1 cellular context compared by ENCODE assay signal in the genomic region with DNA sequence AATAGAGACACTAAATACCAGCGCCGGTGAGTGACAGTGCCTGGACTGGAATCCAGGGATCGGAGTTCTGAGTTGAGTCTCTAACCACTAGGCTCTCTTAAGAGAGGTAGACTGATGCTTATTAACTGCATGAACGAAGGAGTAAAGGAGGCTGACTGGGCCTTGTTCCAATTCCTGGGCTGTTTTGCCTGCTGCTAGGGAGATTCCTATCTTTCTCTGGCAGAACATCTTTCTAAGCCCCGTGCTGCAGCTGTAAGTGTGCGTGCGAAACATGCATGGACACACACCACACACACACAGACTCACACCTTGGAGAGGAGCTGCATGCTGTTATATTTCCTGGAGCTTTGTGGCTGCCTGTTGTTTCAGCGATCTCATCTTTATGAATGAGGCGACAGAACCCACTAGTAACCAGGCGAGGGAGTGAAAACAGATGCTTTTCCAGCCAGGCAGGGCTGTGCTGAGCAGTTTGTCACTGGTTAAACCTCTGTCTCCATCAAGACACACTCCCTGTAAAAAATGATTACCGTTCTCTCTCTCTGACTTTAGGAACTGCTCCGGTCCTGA.
A peak's percentile ranks its signal among the peaks of the same experiment; 100 is the strongest.
TF ChIP-seq lines count a peak whose summit lies in the region.

No MANE protein-coding gene starts in this region.

TF ChIP-seq in K562, 482 proteins besides CTCF, POLR2A, EP300 and RAD21 (continued from another document and continues in another):
- TF ChIP-seq LEF1 (IDR thresholded peaks at IDR 0.05) (0 out of 2 replicates have a peak, but pooled peaks have one; percentile 16), SP2 (IDR thresholded peaks at IDR 0.05; ENCODE audit: extremely low read depth, low read depth, low read length, poor library complexity, severe bottlenecking) (no peak), STAT5B (CRISPR knock-in tag; IDR thresholded peaks at IDR 0.05) (no peak), ESRRA (IDR thresholded peaks at IDR 0.05; ENCODE audit: borderline replicate concordance, low read depth) (no peak), ZNF584 (CRISPR knock-in tag; IDR thresholded peaks at IDR 0.05; ENCODE audit: low read depth) (peak; percentile 24; the same call in 1 of the 2 replicates), BHLHE40 (IDR thresholded peaks at IDR 0.05; ENCODE audit: low read length) (peak; percentile 81), PML (IDR thresholded peaks at IDR 0.05; ENCODE audit: low read length) (no peak), SMAD1 (IDR thresholded peaks at IDR 0.05; ENCODE audit: low read depth, low read length, partially characterized antibody) (no peak), NFRKB (IDR thresholded peaks at IDR 0.05; ENCODE audit: low read depth) (peak; percentile 1; the same call in 1 of the 2 replicates), ZNF224 (CRISPR knock-in tag; IDR thresholded peaks at IDR 0.05) (no peak), NR3C1 (CRISPR knock-in tag; IDR thresholded peaks at IDR 0.05) (no peak), ZNF79 (CRISPR knock-in tag; IDR thresholded peaks at IDR 0.05; ENCODE audit: low read depth) (no peak), ZEB2 (IDR thresholded peaks at IDR 0.05) (no peak), GABPA (tag; conservative IDR thresholded peaks at IDR 0.05; ENCODE audit: low read depth) (no peak), RBM39 (optimal IDR thresholded peaks at IDR 0.05; ENCODE audit: low read depth, low read length) (no peak), MAFG (tag; conservative IDR thresholded peaks at IDR 0.05) (no peak), SNRNP70 (optimal IDR thresholded peaks at IDR 0.05; ENCODE audit: low read depth, low read length) (no peak), RBFOX2 (IDR thresholded peaks at IDR 0.05; ENCODE audit: low read depth, low read length) (no peak), RCOR1 (IDR thresholded peaks at IDR 0.05; ENCODE audit: borderline replicate concordance in 1 of 2, low read depth in 2 of 2, low read length in 2 of 2) (peak in 1 of 2 experiments; percentile 49; a peak in 1 of 4 replicates), NFE2 (IDR thresholded peaks at IDR 0.05; ENCODE audit: low read depth) (no peak), HIVEP1 (CRISPR knock-in tag; IDR thresholded peaks at IDR 0.05) (peak; percentile 75; the same call in 1 of the 2 replicates), FOXK2 (conservative IDR thresholded peaks at IDR 0.05 in 1 of 2, IDR thresholded peaks at IDR 0.05 in 1 of 2; ENCODE audit: low read depth in 2 of 2) (peak; percentile 23 to 38; a peak in 1 of 4 replicates), ZBTB7A (IDR thresholded peaks at IDR 0.05; ENCODE audit: borderline replicate concordance, control insufficient read depth, low read depth, low read length) (no peak), CXXC5 (CRISPR knock-in tag; IDR thresholded peaks at IDR 0.05) (peak; percentile 34), E2F3 (CRISPR knock-in tag; IDR thresholded peaks at IDR 0.05) (no peak), SMAD4 (CRISPR knock-in tag; conservative IDR thresholded peaks at IDR 0.05) (peak; percentile 65; the same call in 1 of the 2 replicates), CTBP1 (IDR thresholded peaks at IDR 0.05; ENCODE audit: borderline replicate concordance) (peak; percentile 44), RFX1 (IDR thresholded peaks at IDR 0.05) (peak; percentile 32), CEBPG (CRISPR knock-in tag; IDR thresholded peaks at IDR 0.05) (no peak), CEBPG (tag; conservative IDR thresholded peaks at IDR 0.05 in 1 of 2, IDR thresholded peaks at IDR 0.05 in 1 of 2) (no peak), MTA3 (IDR thresholded peaks at IDR 0.05; ENCODE audit: borderline replicate concordance) (no peak), HNRNPK (IDR thresholded peaks at IDR 0.05; ENCODE audit: low read depth, low read length, poor library complexity, severe bottlenecking) (no peak), FOXA3 (CRISPR knock-in tag; conservative IDR thresholded peaks at IDR 0.05 in 1 of 2, IDR thresholded peaks at IDR 0.05 in 1 of 2) (no peak)
- TF ChIP-seq, protein P1, sequence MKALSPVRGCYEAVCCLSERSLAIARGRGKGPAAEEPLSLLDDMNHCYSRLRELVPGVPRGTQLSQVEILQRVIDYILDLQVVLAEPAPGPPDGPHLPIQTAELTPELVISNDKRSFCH (CRISPR knock-in tag; IDR thresholded peaks at IDR 0.05) = no peak
- TF ChIP-seq, protein P1 (tag; IDR thresholded peaks at IDR 0.05) = peak; percentile 83
- TF ChIP-seq, protein P2, sequence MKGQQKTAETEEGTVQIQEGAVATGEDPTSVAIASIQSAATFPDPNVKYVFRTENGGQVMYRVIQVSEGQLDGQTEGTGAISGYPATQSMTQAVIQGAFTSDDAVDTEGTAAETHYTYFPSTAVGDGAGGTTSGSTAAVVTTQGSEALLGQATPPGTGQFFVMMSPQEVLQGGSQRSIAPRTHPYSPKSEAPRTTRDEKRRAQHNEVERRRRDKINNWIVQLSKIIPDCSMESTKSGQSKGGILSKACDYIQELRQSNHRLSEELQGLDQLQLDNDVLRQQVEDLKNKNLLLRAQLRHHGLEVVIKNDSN (CRISPR knock-in tag; IDR thresholded peaks at IDR 0.05) = 0 out of 2 replicates have a peak, but pooled peaks have one; percentile 7
- TF ChIP-seq, protein P3, sequence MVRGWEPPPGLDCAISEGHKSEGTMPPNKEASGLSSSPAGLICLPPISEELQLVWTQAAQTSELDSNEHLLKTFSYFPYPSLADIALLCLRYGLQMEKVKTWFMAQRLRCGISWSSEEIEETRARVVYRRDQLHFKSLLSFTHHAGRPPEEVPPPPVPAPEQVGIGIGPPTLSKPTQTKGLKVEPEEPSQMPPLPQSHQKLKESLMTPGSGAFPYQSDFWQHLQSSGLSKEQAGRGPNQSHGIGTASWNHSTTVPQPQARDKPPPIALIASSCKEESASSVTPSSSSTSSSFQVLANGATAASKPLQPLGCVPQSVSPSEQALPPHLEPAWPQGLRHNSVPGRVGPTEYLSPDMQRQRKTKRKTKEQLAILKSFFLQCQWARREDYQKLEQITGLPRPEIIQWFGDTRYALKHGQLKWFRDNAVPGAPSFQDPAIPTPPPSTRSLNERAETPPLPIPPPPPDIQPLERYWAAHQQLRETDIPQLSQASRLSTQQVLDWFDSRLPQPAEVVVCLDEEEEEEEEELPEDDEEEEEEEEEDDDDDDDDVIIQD (CRISPR knock-in tag; IDR thresholded peaks at IDR 0.05) = no peak
- TF ChIP-seq, protein P4, sequence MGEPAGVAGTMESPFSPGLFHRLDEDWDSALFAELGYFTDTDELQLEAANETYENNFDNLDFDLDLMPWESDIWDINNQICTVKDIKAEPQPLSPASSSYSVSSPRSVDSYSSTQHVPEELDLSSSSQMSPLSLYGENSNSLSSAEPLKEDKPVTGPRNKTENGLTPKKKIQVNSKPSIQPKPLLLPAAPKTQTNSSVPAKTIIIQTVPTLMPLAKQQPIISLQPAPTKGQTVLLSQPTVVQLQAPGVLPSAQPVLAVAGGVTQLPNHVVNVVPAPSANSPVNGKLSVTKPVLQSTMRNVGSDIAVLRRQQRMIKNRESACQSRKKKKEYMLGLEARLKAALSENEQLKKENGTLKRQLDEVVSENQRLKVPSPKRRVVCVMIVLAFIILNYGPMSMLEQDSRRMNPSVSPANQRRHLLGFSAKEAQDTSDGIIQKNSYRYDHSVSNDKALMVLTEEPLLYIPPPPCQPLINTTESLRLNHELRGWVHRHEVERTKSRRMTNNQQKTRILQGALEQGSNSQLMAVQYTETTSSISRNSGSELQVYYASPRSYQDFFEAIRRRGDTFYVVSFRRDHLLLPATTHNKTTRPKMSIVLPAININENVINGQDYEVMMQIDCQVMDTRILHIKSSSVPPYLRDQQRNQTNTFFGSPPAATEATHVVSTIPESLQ (CRISPR knock-in tag; IDR thresholded peaks at IDR 0.05) = no peak
- TF ChIP-seq, protein P5, sequence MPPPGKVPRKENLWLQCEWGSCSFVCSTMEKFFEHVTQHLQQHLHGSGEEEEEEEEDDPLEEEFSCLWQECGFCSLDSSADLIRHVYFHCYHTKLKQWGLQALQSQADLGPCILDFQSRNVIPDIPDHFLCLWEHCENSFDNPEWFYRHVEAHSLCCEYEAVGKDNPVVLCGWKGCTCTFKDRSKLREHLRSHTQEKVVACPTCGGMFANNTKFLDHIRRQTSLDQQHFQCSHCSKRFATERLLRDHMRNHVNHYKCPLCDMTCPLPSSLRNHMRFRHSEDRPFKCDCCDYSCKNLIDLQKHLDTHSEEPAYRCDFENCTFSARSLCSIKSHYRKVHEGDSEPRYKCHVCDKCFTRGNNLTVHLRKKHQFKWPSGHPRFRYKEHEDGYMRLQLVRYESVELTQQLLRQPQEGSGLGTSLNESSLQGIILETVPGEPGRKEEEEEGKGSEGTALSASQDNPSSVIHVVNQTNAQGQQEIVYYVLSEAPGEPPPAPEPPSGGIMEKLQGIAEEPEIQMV (tag; conservative IDR thresholded peaks at IDR 0.05; ENCODE audit: low read depth) = no peak
- TF ChIP-seq, protein P6, sequence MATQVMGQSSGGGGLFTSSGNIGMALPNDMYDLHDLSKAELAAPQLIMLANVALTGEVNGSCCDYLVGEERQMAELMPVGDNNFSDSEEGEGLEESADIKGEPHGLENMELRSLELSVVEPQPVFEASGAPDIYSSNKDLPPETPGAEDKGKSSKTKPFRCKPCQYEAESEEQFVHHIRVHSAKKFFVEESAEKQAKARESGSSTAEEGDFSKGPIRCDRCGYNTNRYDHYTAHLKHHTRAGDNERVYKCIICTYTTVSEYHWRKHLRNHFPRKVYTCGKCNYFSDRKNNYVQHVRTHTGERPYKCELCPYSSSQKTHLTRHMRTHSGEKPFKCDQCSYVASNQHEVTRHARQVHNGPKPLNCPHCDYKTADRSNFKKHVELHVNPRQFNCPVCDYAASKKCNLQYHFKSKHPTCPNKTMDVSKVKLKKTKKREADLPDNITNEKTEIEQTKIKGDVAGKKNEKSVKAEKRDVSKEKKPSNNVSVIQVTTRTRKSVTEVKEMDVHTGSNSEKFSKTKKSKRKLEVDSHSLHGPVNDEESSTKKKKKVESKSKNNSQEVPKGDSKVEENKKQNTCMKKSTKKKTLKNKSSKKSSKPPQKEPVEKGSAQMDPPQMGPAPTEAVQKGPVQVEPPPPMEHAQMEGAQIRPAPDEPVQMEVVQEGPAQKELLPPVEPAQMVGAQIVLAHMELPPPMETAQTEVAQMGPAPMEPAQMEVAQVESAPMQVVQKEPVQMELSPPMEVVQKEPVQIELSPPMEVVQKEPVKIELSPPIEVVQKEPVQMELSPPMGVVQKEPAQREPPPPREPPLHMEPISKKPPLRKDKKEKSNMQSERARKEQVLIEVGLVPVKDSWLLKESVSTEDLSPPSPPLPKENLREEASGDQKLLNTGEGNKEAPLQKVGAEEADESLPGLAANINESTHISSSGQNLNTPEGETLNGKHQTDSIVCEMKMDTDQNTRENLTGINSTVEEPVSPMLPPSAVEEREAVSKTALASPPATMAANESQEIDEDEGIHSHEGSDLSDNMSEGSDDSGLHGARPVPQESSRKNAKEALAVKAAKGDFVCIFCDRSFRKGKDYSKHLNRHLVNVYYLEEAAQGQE (CRISPR knock-in tag; IDR thresholded peaks at IDR 0.05; ENCODE audit: low read depth) = no peak; the same call in 1 of the 2 replicates
- TF ChIP-seq, protein P7, sequence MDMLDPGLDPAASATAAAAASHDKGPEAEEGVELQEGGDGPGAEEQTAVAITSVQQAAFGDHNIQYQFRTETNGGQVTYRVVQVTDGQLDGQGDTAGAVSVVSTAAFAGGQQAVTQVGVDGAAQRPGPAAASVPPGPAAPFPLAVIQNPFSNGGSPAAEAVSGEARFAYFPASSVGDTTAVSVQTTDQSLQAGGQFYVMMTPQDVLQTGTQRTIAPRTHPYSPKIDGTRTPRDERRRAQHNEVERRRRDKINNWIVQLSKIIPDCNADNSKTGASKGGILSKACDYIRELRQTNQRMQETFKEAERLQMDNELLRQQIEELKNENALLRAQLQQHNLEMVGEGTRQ (CRISPR knock-in tag; IDR thresholded peaks at IDR 0.05) = no peak
- TF ChIP-seq, protein P8, sequence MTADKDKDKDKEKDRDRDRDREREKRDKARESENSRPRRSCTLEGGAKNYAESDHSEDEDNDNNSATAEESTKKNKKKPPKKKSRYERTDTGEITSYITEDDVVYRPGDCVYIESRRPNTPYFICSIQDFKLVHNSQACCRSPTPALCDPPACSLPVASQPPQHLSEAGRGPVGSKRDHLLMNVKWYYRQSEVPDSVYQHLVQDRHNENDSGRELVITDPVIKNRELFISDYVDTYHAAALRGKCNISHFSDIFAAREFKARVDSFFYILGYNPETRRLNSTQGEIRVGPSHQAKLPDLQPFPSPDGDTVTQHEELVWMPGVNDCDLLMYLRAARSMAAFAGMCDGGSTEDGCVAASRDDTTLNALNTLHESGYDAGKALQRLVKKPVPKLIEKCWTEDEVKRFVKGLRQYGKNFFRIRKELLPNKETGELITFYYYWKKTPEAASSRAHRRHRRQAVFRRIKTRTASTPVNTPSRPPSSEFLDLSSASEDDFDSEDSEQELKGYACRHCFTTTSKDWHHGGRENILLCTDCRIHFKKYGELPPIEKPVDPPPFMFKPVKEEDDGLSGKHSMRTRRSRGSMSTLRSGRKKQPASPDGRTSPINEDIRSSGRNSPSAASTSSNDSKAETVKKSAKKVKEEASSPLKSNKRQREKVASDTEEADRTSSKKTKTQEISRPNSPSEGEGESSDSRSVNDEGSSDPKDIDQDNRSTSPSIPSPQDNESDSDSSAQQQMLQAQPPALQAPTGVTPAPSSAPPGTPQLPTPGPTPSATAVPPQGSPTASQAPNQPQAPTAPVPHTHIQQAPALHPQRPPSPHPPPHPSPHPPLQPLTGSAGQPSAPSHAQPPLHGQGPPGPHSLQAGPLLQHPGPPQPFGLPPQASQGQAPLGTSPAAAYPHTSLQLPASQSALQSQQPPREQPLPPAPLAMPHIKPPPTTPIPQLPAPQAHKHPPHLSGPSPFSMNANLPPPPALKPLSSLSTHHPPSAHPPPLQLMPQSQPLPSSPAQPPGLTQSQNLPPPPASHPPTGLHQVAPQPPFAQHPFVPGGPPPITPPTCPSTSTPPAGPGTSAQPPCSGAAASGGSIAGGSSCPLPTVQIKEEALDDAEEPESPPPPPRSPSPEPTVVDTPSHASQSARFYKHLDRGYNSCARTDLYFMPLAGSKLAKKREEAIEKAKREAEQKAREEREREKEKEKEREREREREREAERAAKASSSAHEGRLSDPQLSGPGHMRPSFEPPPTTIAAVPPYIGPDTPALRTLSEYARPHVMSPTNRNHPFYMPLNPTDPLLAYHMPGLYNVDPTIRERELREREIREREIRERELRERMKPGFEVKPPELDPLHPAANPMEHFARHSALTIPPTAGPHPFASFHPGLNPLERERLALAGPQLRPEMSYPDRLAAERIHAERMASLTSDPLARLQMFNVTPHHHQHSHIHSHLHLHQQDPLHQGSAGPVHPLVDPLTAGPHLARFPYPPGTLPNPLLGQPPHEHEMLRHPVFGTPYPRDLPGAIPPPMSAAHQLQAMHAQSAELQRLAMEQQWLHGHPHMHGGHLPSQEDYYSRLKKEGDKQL (CRISPR knock-in tag; IDR thresholded peaks at IDR 0.05; ENCODE audit: borderline replicate concordance) = no peak
- TF ChIP-seq, protein P9, sequence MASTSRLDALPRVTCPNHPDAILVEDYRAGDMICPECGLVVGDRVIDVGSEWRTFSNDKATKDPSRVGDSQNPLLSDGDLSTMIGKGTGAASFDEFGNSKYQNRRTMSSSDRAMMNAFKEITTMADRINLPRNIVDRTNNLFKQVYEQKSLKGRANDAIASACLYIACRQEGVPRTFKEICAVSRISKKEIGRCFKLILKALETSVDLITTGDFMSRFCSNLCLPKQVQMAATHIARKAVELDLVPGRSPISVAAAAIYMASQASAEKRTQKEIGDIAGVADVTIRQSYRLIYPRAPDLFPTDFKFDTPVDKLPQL (IDR thresholded peaks at IDR 0.05; ENCODE audit: extremely low read depth, insufficient read length) = no peak
